In the genomic region with DNA sequence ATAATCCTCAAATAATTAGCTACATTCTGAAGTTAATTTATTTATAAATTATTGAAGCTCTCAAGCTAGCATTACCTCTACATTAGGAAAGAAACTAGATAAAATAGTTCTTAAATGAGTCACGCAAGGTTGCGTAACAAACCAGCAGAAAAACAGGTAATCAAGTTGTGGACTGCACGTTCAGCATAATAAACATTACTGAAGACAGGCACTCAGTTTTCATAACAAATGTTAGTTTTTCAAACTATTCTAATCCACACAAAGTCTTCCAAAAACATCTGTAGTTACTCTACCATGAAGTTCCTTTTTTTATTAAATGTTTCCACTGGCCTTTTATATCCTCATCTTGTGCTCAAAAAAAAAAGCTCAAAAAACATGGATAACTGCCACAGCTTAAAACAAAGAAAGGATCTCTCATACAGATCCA, we compare ENCODE assay signal across 8 cellular contexts. TPM values are rescaled to one million over a fixed set of nuclear protein-coding genes. Genes with fewer than 3 reads are reported as not detected.
DNase-seq lines count a peak whose midpoint lies in the region; ATAC-seq and TF ChIP-seq lines count a peak whose summit lies in the region.

No MANE protein-coding gene starts in this region.

- no peak overlapping the region for H2BK15ac ChIP-seq in mesendoderm (replicated peaks; ENCODE audit: low read depth)

- DNase-seq in AG04450 (ENCODE audit: low read depth, low spot score) = no peak
- DNase-seq in Karpas-422 = no peak
- peak; percentile 34 to 71 (median 44) for DNase-seq in body of pancreas
- peak; percentile 50 for DNase-seq in mesendoderm
- DNase-seq in hypothalamus (lab: John Stamatoyannopoulos, UW) = no peak
- DNase-seq in GM10266 (ENCODE audit: extremely low spot score) = no peak
- no peak for DNase-seq in COLO668 (lab: John Stamatoyannopoulos, UW; ENCODE audit: unreplicated experiment)

- peaks cover 15% of the 10 kb centered on the region; the same call in 1 of the 2 replicates for H3K36me3 ChIP-seq in Karpas-422 (ENCODE audit: insufficient read depth, low read length)
- no peaks in the 10 kb centered on the region for H3K36me3 ChIP-seq in body of pancreas (replicated peaks in 1 of 2; ENCODE audit: insufficient read depth in 1 of 2, low read depth in 2 of 2)
- no peaks in the 10 kb centered on the region for H3K36me3 ChIP-seq in mesendoderm (ENCODE audit: control insufficient read depth, insufficient read depth, low read length)

- H3K9ac ChIP-seq in Karpas-422 (ENCODE audit: low read length) (peak overlapping the region; percentile 74), mesendoderm (ENCODE audit: low read length) (no peak overlapping the region)

- no peak overlapping the region for H2AK5ac ChIP-seq in mesendoderm (ENCODE audit: low read length)

- H3K27ac ChIP-seq in AG04450 (ENCODE audit: low read depth, low read length) (no peak overlapping the region), Karpas-422 (ENCODE audit: low read length) (peak overlapping the region; percentile 38; the same call in 1 of the 2 replicates), body of pancreas (peak overlapping the region in 3 of 4 donors; percentile 71 to 89 (median 80)), mesendoderm (ENCODE audit: low read depth, low read length) (no peak overlapping the region)

- peaks cover 7% of the 10 kb centered on the region for H3K79me1 ChIP-seq in mesendoderm (ENCODE audit: low read length)

- no peak overlapping the region for H4K5ac ChIP-seq in mesendoderm (ENCODE audit: low read length)

- H3K79me2 ChIP-seq in Karpas-422 (ENCODE audit: low read length) = peaks cover 66% of the 10 kb centered on the region
- peaks cover 34% of the 10 kb centered on the region for H3K79me2 ChIP-seq in mesendoderm (ENCODE audit: control insufficient read depth, insufficient read depth, low read length)

- H3K4me1 ChIP-seq in Karpas-422 (ENCODE audit: low read length) (peaks cover 69% of the 10 kb centered on the region), body of pancreas (peaks cover 67% of the 10 kb centered on the region), mesendoderm (ENCODE audit: control insufficient read depth, low read depth, low read length) (no peaks in the 10 kb centered on the region)

- no peak overlapping the region for H2BK120ac ChIP-seq in mesendoderm (ENCODE audit: low read depth, low read length)

- H3K4me2 ChIP-seq in Karpas-422 (ENCODE audit: low read depth, low read length, poor library complexity, severe bottlenecking) (peak overlapping the region; percentile 88), mesendoderm (ENCODE audit: low read length) (no peak overlapping the region)

- POLR2A ChIA-PET in AG04450 (lab: Yijun Ruan, JAX) = interaction anchor here (0.6 to 1.2 kb wide), 2 partner anchors 13 to 221 kb away, joined by 3 read pairs; no protein-coding TSS in a partner anchor

- H3K9me3 ChIP-seq in AG04450 (ENCODE audit: control insufficient read depth, insufficient read depth, low read length) = no peaks in the 10 kb centered on the region
- H3K9me3 ChIP-seq in Karpas-422 (ENCODE audit: low read length) = no peaks in the 10 kb centered on the region
- H3K9me3 ChIP-seq in body of pancreas = no peaks in the 10 kb centered on the region

- WGBS in body of pancreas, 2 donors = 7 to 18% methylated on average over 3 of the region's 3 CpGs
- no CpG with 5 or more reads among the region's 3 CpGs for WGBS in mesendoderm (ENCODE audit: extremely low coverage, insufficient coverage, low lambda C conversion rate)

- CTCF ChIA-PET in AG04450 (lab: Charles Lee) = interaction anchor here (1.0 to 2.4 kb wide), 4 partner anchors 9 to 304 kb away, joined by 3 to 11 read pairs (median 6); no protein-coding TSS in a partner anchor

- peaks cover 9% of the 10 kb centered on the region for H4K20me1 ChIP-seq in Karpas-422 (ENCODE audit: insufficient read depth, low read depth, low read length)

- H2AFZ ChIP-seq in Karpas-422 (ENCODE audit: low read length) = no peak overlapping the region

- H4K8ac ChIP-seq in mesendoderm (ENCODE audit: low read depth, low read length) = no peak overlapping the region

- no peaks in the 10 kb centered on the region for H3K9me2 ChIP-seq in Karpas-422 (replicated peaks; ENCODE audit: insufficient read depth, low read length)

- H3K27me3 ChIP-seq in AG04450 (ENCODE audit: control insufficient read depth, insufficient read depth, low read length) (no peaks in the 10 kb centered on the region), Karpas-422 (ENCODE audit: low read length) (no peaks in the 10 kb centered on the region), body of pancreas (no peaks in the 10 kb centered on the region), mesendoderm (ENCODE audit: insufficient read depth, low read length, poor library complexity) (no peaks in the 10 kb centered on the region)

- peak overlapping the region; percentile 85 for H3K4me3 ChIP-seq in AG04450 (ENCODE audit: low read depth, low read length)
- H3K4me3 ChIP-seq in Karpas-422 (ENCODE audit: low read length) = peak overlapping the region; percentile 73
- H3K4me3 ChIP-seq in body of pancreas = peak overlapping the region; percentile 6 to 68
- H3K4me3 ChIP-seq in mesendoderm (ENCODE audit: low read length) = no peak overlapping the region

- TF ChIP-seq POLR2A in body of pancreas (IDR thresholded peaks at IDR 0.05) = peak in 1 of 3 donors; percentile 19

- intact Hi-C loops in body of pancreas (cut with DNase I) = no loop called here

- H3K18ac ChIP-seq in mesendoderm (ENCODE audit: low read length) = no peak overlapping the region

- H3K4ac ChIP-seq in mesendoderm (ENCODE audit: low read depth, low read length) = no peak overlapping the region

- no peak overlapping the region for H2BK5ac ChIP-seq in mesendoderm (ENCODE audit: low read length)

- H3K23ac ChIP-seq in mesendoderm (ENCODE audit: low read length) = no peak overlapping the region

- peak; percentile 65 for ATAC-seq in body of pancreas
- no peak for ATAC-seq in GM21526 (IDR thresholded peaks at IDR 0.05; ENCODE audit: low FRiP score, unreplicated experiment)

- no peak overlapping the region for H3K56ac ChIP-seq in mesendoderm (ENCODE audit: low read length)

- no peak for TF ChIP-seq CTCF in AG04450 (IDR thresholded peaks at IDR 0.05; ENCODE audit: low read depth, low read length)
- TF ChIP-seq CTCF in body of pancreas (IDR thresholded peaks at IDR 0.05) = no peak
- no peak for TF ChIP-seq CTCF in GM10266 (IDR thresholded peaks at IDR 0.05; ENCODE audit: control insufficient read depth, insufficient read depth, low read depth, missing control alignments)

RNA-seq across cellular contexts. Expression of a gene that starts 1.3 kb away (rescaled TPM):
- 40.5 and 48.4 TPM in 2 replicates for polyA plus RNA-seq in AG04450 (2011; rRNA removed)
- polyA minus RNA-seq in AG04450 (2011; rRNA and poly(A)+ RNA removed) = 109 and 133 TPM in 2 replicates
- 39.0 and 67.3 TPM in 2 replicates for total RNA-seq in Karpas-422 (2014; rRNA removed; shearing (Covaris generic); ENCODE audit: low replicate concordance)
- 10 to 100 TPM; 44.1 to 44.8 TPM for total RNA-seq in body of pancreas
- polyA plus RNA-seq in mesendoderm (2013, experiment 1 of 2) = 33.9 TPM
- polyA plus RNA-seq in mesendoderm (2013, experiment 2 of 2) = 33.6 TPM

RNA-seq across cellular contexts. Expression of a gene that starts 5.8 kb away (rescaled TPM):
- polyA plus RNA-seq in AG04450 (2011; rRNA removed) = 33.9 and 44.9 TPM in 2 replicates
- polyA minus RNA-seq in AG04450 (2011; rRNA and poly(A)+ RNA removed) = 21.3 and 22.3 TPM in 2 replicates
- total RNA-seq in Karpas-422 (2014; rRNA removed; shearing (Covaris generic); ENCODE audit: low replicate concordance) = 22.6 and 51.0 TPM in 2 replicates
- 10 to 100 TPM; 22.7 to 29.1 TPM for total RNA-seq in body of pancreas
- 27.5 TPM for polyA plus RNA-seq in mesendoderm (2013, experiment 1 of 2)
- polyA plus RNA-seq in mesendoderm (2013, experiment 2 of 2) = 27.6 TPM

Comparison
In these comparisons a context has a peak if more than half of its experiments do, and no peak if none do; other contexts are left out.
1. DNase-seq: peak in body of pancreas (4 of 4) and mesendoderm (single experiment); none in AG04450 (single experiment), Karpas-422 (single experiment), hypothalamus (0 of 51), GM10266 (single experiment) and COLO668 (single experiment).
2. H3K27ac ChIP-seq: peak in Karpas-422 (single experiment) and body of pancreas (3 of 4); none in AG04450 (single experiment) and mesendoderm (single experiment).